Comparison of ENCODE assay signal across 17 cellular contexts in the genomic region with DNA sequence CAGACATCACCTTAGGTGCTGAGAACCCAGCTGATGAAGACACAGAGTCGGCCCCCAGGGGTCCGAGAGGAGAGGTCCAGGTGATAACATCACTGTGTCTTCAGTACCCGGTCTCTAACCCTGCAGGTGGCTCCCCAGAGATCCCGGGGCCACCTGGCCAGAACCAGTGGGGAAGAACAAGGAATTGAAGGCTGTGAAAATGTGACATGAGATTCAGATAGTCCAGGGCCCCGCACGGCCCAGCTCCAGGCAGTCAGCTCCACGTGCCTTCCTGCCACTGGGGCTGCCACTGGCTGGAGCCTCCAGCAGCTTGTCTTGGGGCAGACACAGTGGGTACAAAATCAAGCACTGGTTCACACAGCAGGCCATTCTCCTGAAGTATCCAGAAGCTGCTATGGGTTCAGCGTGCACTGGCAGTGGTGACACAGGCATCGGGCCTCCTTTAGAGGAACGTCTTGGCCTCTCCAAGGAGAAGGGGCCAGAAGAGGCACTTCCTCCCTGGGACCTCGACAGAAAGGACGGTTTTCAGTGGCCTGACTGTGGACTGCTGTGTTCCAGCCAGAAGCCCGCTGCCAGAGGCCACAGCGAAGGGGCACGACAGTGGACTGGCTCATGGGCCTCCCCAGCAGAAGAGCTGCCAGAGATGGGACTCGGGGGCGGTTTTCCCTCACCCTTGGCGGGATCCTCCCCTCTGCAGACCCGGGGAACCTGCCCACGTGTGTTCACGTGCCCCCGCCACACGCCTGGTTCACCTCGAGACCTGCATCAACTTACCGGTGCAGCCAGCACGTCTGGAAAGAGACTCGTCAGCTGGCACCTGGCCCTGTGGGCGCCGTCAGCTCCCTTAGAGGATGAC.
DNase-seq lines count a peak whose midpoint lies in the region; ATAC-seq and TF ChIP-seq lines count a peak whose summit lies in the region.
"Had no signal": no experiment of that assay in that cellular context is flagged by ENCODE, and none has a peak within 500 bp of the region (broad histone marks: within the 10 kb centered on the region; RNA-seq: fewer than 3 reads in every experiment).

No MANE protein-coding gene starts in this region.

- H3K27me3 ChIP-seq in left ventricle myocardium inferior (ENCODE audit: low read depth) (no peaks in the 10 kb centered on the region), vagina (no peaks in the 10 kb centered on the region)
- H3K27me3 ChIP-seq: tibial nerve had no signal

- TF ChIP-seq CTCF in left ventricle myocardium inferior (IDR thresholded peaks at IDR 0.05; ENCODE audit: borderline replicate concordance) (no peak), osteocyte (IDR thresholded peaks at IDR 0.05) (no peak), vagina (IDR thresholded peaks at IDR 0.05) (no peak)

- H3K4me3 ChIP-seq in left ventricle myocardium inferior = no peak overlapping the region
- H3K4me3 ChIP-seq in vagina = no peak overlapping the region
- H3K4me3 ChIP-seq: tibial nerve had no signal

- DNase-seq in activated T-cell treated with anti-CD3 and anti-CD28 coated beads, Interleukin-2, amount 50 U/mL, for 24 hours = peak; percentile 29
- no peak for DNase-seq in activated T-cell treated with anti-CD3 and anti-CD28 coated beads, Interleukin-2, amount 50 U/mL, for 1 hour
- no peak for DNase-seq in left ventricle myocardium inferior
- no peak for DNase-seq in osteocyte (ENCODE audit: extremely low spot score, unreplicated experiment)
- DNase-seq in vagina (ENCODE audit: extremely low spot score in 2 of 2) = no peak
- no peak for DNase-seq in activated CD4-positive, alpha-beta T cell treated with anti-CD3 and anti-CD28 coated beads, Interleukin-2, amount 50 U/mL, for 1 hour
- no peak for DNase-seq in midbrain (lab: John Stamatoyannopoulos, UW)
- DNase-seq: activated CD4-positive, alpha-beta T cell treated with anti-CD3 and anti-CD28 coated beads for 4 hours; MV-4-11; NCI-H2081 treated with DMSO at 0.1 percent for 48 hours; NCI-H748 treated with DMSO at 0.1 percent for 48 hours; occipital lobe; T-helper 2 cell had no signal

- H3K36me3 Mint-ChIP-seq in activated T-cell treated with anti-CD3 and anti-CD28 coated beads, Interleukin-2, amount 50 U/mL, for 24 hours (ENCODE audit: low read depth) = peaks cover 12% of the 10 kb centered on the region
- H3K36me3 Mint-ChIP-seq in osteocyte (ENCODE audit: unreplicated experiment) = no peaks in the 10 kb centered on the region
- H3K36me3 Mint-ChIP-seq: IgD-negative memory B cell had no signal

- H3K4me3 Mint-ChIP-seq in activated T-cell treated with anti-CD3 and anti-CD28 coated beads, Interleukin-2, amount 50 U/mL, for 24 hours = no peak overlapping the region
- H3K4me3 Mint-ChIP-seq in osteocyte (ENCODE audit: unreplicated experiment) = no peak overlapping the region

- no peaks in the 10 kb centered on the region for H3K9me3 Mint-ChIP-seq in activated T-cell treated with anti-CD3 and anti-CD28 coated beads, Interleukin-2, amount 50 U/mL, for 24 hours
- H3K9me3 Mint-ChIP-seq in osteocyte (ENCODE audit: unreplicated experiment) = no peaks in the 10 kb centered on the region
- H3K9me3 Mint-ChIP-seq: IgD-negative memory B cell had no signal

- H3K27ac ChIP-seq in left ventricle myocardium inferior (replicated peaks) (peak overlapping the region; percentile 83), vagina (peak overlapping the region; percentile 22)
- H3K27ac ChIP-seq: tibial nerve had no signal

- no peaks in the 10 kb centered on the region for H3K36me3 ChIP-seq in left ventricle myocardium inferior
- no peaks in the 10 kb centered on the region for H3K36me3 ChIP-seq in vagina
- H3K36me3 ChIP-seq: tibial nerve had no signal

- no peak overlapping the region for H3K27ac Mint-ChIP-seq in activated T-cell treated with anti-CD3 and anti-CD28 coated beads, Interleukin-2, amount 50 U/mL, for 24 hours
- peak overlapping the region; percentile 92 for H3K27ac Mint-ChIP-seq in osteocyte (ENCODE audit: unreplicated experiment)
- H3K27ac Mint-ChIP-seq: IgD-negative memory B cell had no signal

- H3K9me3 ChIP-seq in left ventricle myocardium inferior (replicated peaks) = no peaks in the 10 kb centered on the region
- no peaks in the 10 kb centered on the region for H3K9me3 ChIP-seq in vagina
- H3K9me3 ChIP-seq: tibial nerve had no signal

- intact Hi-C loops in left ventricle myocardium inferior (cut with micrococcal nuclease) (no loop called here), vagina (cut with DNase I) (no loop called here)

- no peak for ATAC-seq in GM19463 (IDR thresholded peaks at IDR 0.05; ENCODE audit: unreplicated experiment)
- ATAC-seq: esophagus mucosa had no signal

- no peak for TF ChIP-seq POLR2A in vagina (IDR thresholded peaks at IDR 0.05)

- no peaks in the 10 kb centered on the region for H3K27me3 Mint-ChIP-seq in activated T-cell treated with anti-CD3 and anti-CD28 coated beads, Interleukin-2, amount 50 U/mL, for 24 hours
- H3K27me3 Mint-ChIP-seq in osteocyte (ENCODE audit: unreplicated experiment) = no peaks in the 10 kb centered on the region

- H3K4me1 ChIP-seq in left ventricle myocardium inferior (peaks cover 89% of the 10 kb centered on the region), vagina (peaks cover 37% of the 10 kb centered on the region)

- H3K4me1 Mint-ChIP-seq in activated T-cell treated with anti-CD3 and anti-CD28 coated beads, Interleukin-2, amount 50 U/mL, for 24 hours (ENCODE audit: low read depth) = peaks cover 83% of the 10 kb centered on the region
- peaks cover 17% of the 10 kb centered on the region for H3K4me1 Mint-ChIP-seq in osteocyte (ENCODE audit: unreplicated experiment)
